8 cellular contexts compared by ENCODE assay signal in genomic region chr2:45699032-45699658, GRCh38. TPM values are rescaled to one million over a fixed set of nuclear protein-coding genes. Genes with fewer than 3 reads are reported as not detected.
DNase-seq lines count a peak whose midpoint lies in the region; ATAC-seq, FAIRE-seq and TF ChIP-seq lines count a peak whose summit lies in the region.

No MANE protein-coding gene starts in this region.

- TF ChIP-seq EP300 in HepG2 (IDR thresholded peaks at IDR 0.05; ENCODE audit: low read depth in 2 of 2, low read length in 2 of 2) (no peak), HepG2 (CRISPR knock-in tag; IDR thresholded peaks at IDR 0.05; ENCODE audit: borderline replicate concordance) (no peak)

- no peaks in the 10 kb centered on the region for H3K4me1 ChIP-seq in rectal smooth muscle tissue (ENCODE audit: control insufficient read depth, insufficient read depth, low read length)
- no peaks in the 10 kb centered on the region for H3K4me1 ChIP-seq in HepG2 (ENCODE audit: insufficient read depth, low read length)

- H3K4me3 ChIP-seq in rectal smooth muscle tissue (ENCODE audit: low read length) (no peak overlapping the region), HepG2 (replicated peaks in 1 of 3; ENCODE audit: insufficient read depth in 1 of 3, low read depth in 2 of 3, low read length in 3 of 3) (no peak overlapping the region)

- WGBS in HepG2 (ENCODE audit: low lambda C conversion rate) = 36% methylated on average over 7 of the region's 7 CpGs

- no peaks in the 10 kb centered on the region for H3K9me3 Mint-ChIP-seq in activated naive CD8-positive, alpha-beta T cell treated with anti-CD3 and anti-CD28 coated beads, Interleukin-2, amount 50 U/mL, for 24 hours

- no peak overlapping the region for H3K4me2 ChIP-seq in HepG2 (ENCODE audit: low read depth, low read length)

- FAIRE-seq in HepG2 (lab: Jason Lieb, UNC) = no peak
- no peak for FAIRE-seq in frontal cortex (lab: Jason Lieb, UNC)

- no peak for TF ChIP-seq POLR2A in HepG2 (IDR thresholded peaks at IDR 0.05; ENCODE audit: insufficient read depth in 1 of 2, low read depth in 2 of 2, low read length in 2 of 2)

- no peak overlapping the region for H2AFZ ChIP-seq in HepG2 (ENCODE audit: low read length)

- no peaks in the 10 kb centered on the region for H3K9me3 ChIP-seq in HepG2 (ENCODE audit: low read length)

- H3K4me1 Mint-ChIP-seq in activated naive CD8-positive, alpha-beta T cell treated with anti-CD3 and anti-CD28 coated beads, Interleukin-2, amount 50 U/mL, for 24 hours = peaks cover 30% of the 10 kb centered on the region

- POLR2A ChIA-PET in HepG2 (lab: Yijun Ruan, JAX) = no interaction called here

- H3K27me3 ChIP-seq in rectal smooth muscle tissue (ENCODE audit: control insufficient read depth, insufficient read depth, low read length) (no peaks in the 10 kb centered on the region), HepG2 (ENCODE audit: control insufficient read depth in 1 of 2, insufficient read depth in 2 of 2, low read length in 2 of 2) (no peaks in the 10 kb centered on the region)

- intact Hi-C loops in HepG2 (cut with micrococcal nuclease; ENCODE audit: unreplicated experiment) = no loop called here

- no peak overlapping the region for H3K4me3 Mint-ChIP-seq in activated naive CD8-positive, alpha-beta T cell treated with anti-CD3 and anti-CD28 coated beads, Interleukin-2, amount 50 U/mL, for 24 hours

- TF ChIP-seq CTCF in HepG2 (CRISPR knock-in tag; IDR thresholded peaks at IDR 0.05) = no peak

- H3K36me3 ChIP-seq in rectal smooth muscle tissue (ENCODE audit: control insufficient read depth, insufficient read depth, low read length) = no peaks in the 10 kb centered on the region
- no peaks in the 10 kb centered on the region for H3K36me3 ChIP-seq in HepG2 (replicated peaks in 1 of 2; ENCODE audit: control insufficient read depth in 1 of 2, insufficient read depth in 2 of 2, low read length in 2 of 2)

- H4K20me1 ChIP-seq in HepG2 (ENCODE audit: insufficient read depth, low read length) = no peaks in the 10 kb centered on the region

- peak overlapping the region; percentile 47 for H3K27ac ChIP-seq in rectal smooth muscle tissue (ENCODE audit: low read depth, low read length)
- H3K27ac ChIP-seq in substantia nigra (ENCODE audit: low read depth, low read length, poor library complexity, severe bottlenecking) = no peak overlapping the region
- H3K27ac ChIP-seq in HepG2 (ENCODE audit: extremely low read length, insufficient read depth, low read length) = no peak overlapping the region

- BruUV-seq in HepG2 (replicated peaks; lab: Mats Ljungman, UMichigan) = no TSS peak

- no peak for TF ChIP-seq RAD21 in HepG2 (CRISPR knock-in tag; IDR thresholded peaks at IDR 0.05)

- no peak overlapping the region for H3K9ac ChIP-seq in rectal smooth muscle tissue (ENCODE audit: low read length)
- no peak overlapping the region for H3K9ac ChIP-seq in HepG2 (ENCODE audit: insufficient read depth, low read depth, low read length)

- CTCF ChIA-PET in HepG2 (lab: Yijun Ruan, JAX; ENCODE audit: low intra/inter-chr PET ratio, low total read pairs) = no interaction called here

- peak; percentile 25 for DNase-seq in activated naive CD8-positive, alpha-beta T cell treated with anti-CD3 and anti-CD28 coated beads, Interleukin-2, amount 50 U/mL, for 24 hours
- DNase-seq in C1 segment of cervical spinal cord (lab: John Stamatoyannopoulos, UW) = no peak
- no peak for DNase-seq in substantia nigra (lab: John Stamatoyannopoulos, UW)
- no peak for DNase-seq in HepG2 (ENCODE audit: low spot score)
- DNase-seq in frontal cortex (ENCODE audit: low spot score in 2 of 2) = no peak

- in situ Hi-C loops in HepG2 (cut with HindIII; ENCODE audit: extremely low pct_ligation_motif_present, low pct_unique_long_range_greater_than_20kb) = no loop called here

- no peaks in the 10 kb centered on the region for H3K79me2 ChIP-seq in HepG2 (ENCODE audit: insufficient read depth, low read length)

- peaks cover 2% of the 10 kb centered on the region for H3K36me3 Mint-ChIP-seq in activated naive CD8-positive, alpha-beta T cell treated with anti-CD3 and anti-CD28 coated beads, Interleukin-2, amount 50 U/mL, for 24 hours (ENCODE audit: low read depth)

- ATAC-seq in GM18520 (IDR thresholded peaks at IDR 0.05; ENCODE audit: unreplicated experiment) (peak; percentile 70), HG02763 (IDR thresholded peaks at IDR 0.05; ENCODE audit: unreplicated experiment) (peak; percentile 52), HepG2 (no peak)
- ATAC-seq in activated naive CD8-positive, alpha-beta T cell treated with anti-CD3 and anti-CD28 coated beads, Interleukin-2, amount 50 U/mL, for 24 hours = peak; percentile 96

- no peaks in the 10 kb centered on the region for H3K27me3 Mint-ChIP-seq in activated naive CD8-positive, alpha-beta T cell treated with anti-CD3 and anti-CD28 coated beads, Interleukin-2, amount 50 U/mL, for 24 hours

- H3K27ac Mint-ChIP-seq in activated naive CD8-positive, alpha-beta T cell treated with anti-CD3 and anti-CD28 coated beads, Interleukin-2, amount 50 U/mL, for 24 hours = no peak overlapping the region

TF ChIP-seq in HepG2, 621 proteins besides CTCF, POLR2A, EP300 and RAD21 (continues in another document):
- no peak for TF ChIP-seq ZNF414 (CRISPR knock-in tag; IDR thresholded peaks at IDR 0.05)
- TF ChIP-seq HNRNPLL (IDR thresholded peaks at IDR 0.05; ENCODE audit: low read depth, low read length, poor library complexity, severe bottlenecking) = no peak
- no peak for TF ChIP-seq E2F5 (CRISPR knock-in tag; conservative IDR thresholded peaks at IDR 0.05)
- no peak for TF ChIP-seq DZIP1 (CRISPR knock-in tag; IDR thresholded peaks at IDR 0.05)

RNA-seq across cellular contexts. Expression of gene PRKCE, which starts 47.7 kb away (rescaled TPM):
- total RNA-seq in HepG2 (2016; rRNA removed; fragmentation: Illumina TruSeq; extraction: Trizol) (3.9 and 4.0 TPM in 2 replicates), frontal cortex (62.8 TPM)
- 5.8 and 6.3 TPM in 2 replicates for total RNA-seq in HepG2 (2016; cell fraction: cytosol; rRNA removed; fragmentation: Illumina TruSeq; extraction: Trizol; ENCODE audit: low read depth)
- 2.5 and 3.7 TPM in 2 replicates for total RNA-seq in HepG2 (2016; cell fraction: insoluble cytoplasmic fraction; rRNA removed; fragmentation: Illumina TruSeq; extraction: Trizol)
- 2.8 and 4.3 TPM in 2 replicates for total RNA-seq in HepG2 (2016; cell fraction: membrane; rRNA removed; fragmentation: Illumina TruSeq; extraction: Trizol)
- total RNA-seq in HepG2 (2016; cell fraction: nucleus; rRNA removed; fragmentation: Illumina TruSeq; extraction: Trizol) = 9.8 and 10.1 TPM in 2 replicates
- 1.0 and 1.6 TPM in 2 replicates for polyA plus RNA-seq in HepG2 (2011; rRNA removed)
- 0.99 and 1.2 TPM in 2 replicates for polyA plus RNA-seq in HepG2 (2011; cell fraction: cytosol; rRNA removed)
- 2.2 and 2.6 TPM in 2 replicates for polyA plus RNA-seq in HepG2 (2011; cell fraction: nucleus; rRNA removed)
- 0.34 and 0.72 TPM in 2 replicates for polyA plus RNA-seq in HepG2 (2012)
- 1.2 and 1.6 TPM in 2 replicates for polyA plus RNA-seq in HepG2 (2016; cell fraction: cytosol; fragmentation: Illumina TruSeq; extraction: Trizol; ENCODE audit: low read depth)
- polyA plus RNA-seq in HepG2 (2016; cell fraction: insoluble cytoplasmic fraction; fragmentation: Illumina TruSeq; extraction: Trizol; ENCODE audit: low read depth) = 2.3 and 2.6 TPM in 2 replicates
- polyA plus RNA-seq in HepG2 (2016; cell fraction: membrane; fragmentation: Illumina TruSeq; extraction: Trizol; ENCODE audit: low read depth) = 1.1 and 1.8 TPM in 2 replicates
- polyA plus RNA-seq in HepG2 (2016; cell fraction: nucleus; fragmentation: Illumina TruSeq; extraction: Trizol; ENCODE audit: insufficient read depth, low read depth) = 3.1 and 4.0 TPM in 2 replicates
- polyA minus RNA-seq in HepG2 (2011; rRNA and poly(A)+ RNA removed; ENCODE audit: low replicate concordance) = 5.2 and 64.1 TPM in 2 replicates
- polyA minus RNA-seq in HepG2 (2011; cell fraction: cytosol; rRNA and poly(A)+ RNA removed) = 3.1 and 3.9 TPM in 2 replicates
- 16.6 and 18.0 TPM in 2 replicates for polyA minus RNA-seq in HepG2 (2011; cell fraction: nucleus; rRNA and poly(A)+ RNA removed)
